In the genomic region with DNA sequence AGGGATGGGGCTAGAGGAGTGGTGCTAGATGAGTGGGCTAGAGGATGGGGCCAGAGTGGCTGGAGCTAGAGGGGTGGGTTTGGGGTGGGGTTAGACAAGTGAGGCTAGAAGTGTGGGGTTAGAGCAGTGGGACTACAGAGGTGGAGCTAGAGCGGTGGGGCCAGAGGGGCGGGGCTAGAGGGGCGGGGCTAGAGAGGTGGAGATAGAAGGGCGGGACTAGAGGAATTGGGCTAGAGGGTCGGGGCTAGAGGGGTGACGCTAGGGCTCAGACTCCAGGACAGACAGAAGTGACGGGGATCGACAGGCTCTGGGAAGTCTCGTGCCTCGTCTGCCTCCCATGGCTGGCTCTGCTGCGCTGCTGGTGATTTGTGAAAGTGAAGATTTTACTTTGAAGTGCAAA, we compare ENCODE assay signal across 27 cellular contexts.
"Had no signal": no experiment of that assay in that cellular context is flagged by ENCODE, and none has a peak within 500 bp of the region (broad histone marks: within the 10 kb centered on the region; RNA-seq: fewer than 3 reads in every experiment).

No MANE protein-coding gene starts in this region.

- H3K9me3 Mint-ChIP-seq: activated CD4-positive, alpha-beta memory T cell treated with anti-CD3 and anti-CD28 coated beads, Interleukin-2, amount 10 ng/mL, durations not matched to agents 7 days and 5 days; activated naive CD8-positive, alpha-beta T cell treated with anti-CD3 and anti-CD28 coated beads, Interleukin-2, amount 10 ng/mL, durations not matched to agents 7 days and 5 days; activated T-helper 2 cell treated with anti-CD3 and anti-CD28 coated beads, Interferon-gamma antibody, Interleukin-2, Interleukin-4, amounts not matched to agents 10 μg/mL and 5 μg/mL and 100 μg/mL, durations not matched to agents 14 hours and 24 hours and 36 hours had no signal

- ATAC-seq: activated CD4-positive, alpha-beta T cell treated with anti-CD3 and anti-CD28 coated beads for 36 hours; activated T-cell treated with anti-CD3 and anti-CD28 coated beads, Interleukin-2, amount 50 U/mL, for 72 hours; Panc1; Right ventricle myocardium inferior had no signal

- H3K9me3 ChIP-seq: adrenal gland, SK-N-SH had no signal

- H3K9me2 ChIP-seq: SK-N-SH had no signal

- H3K27ac Mint-ChIP-seq: activated CD4-positive, alpha-beta memory T cell treated with anti-CD3 and anti-CD28 coated beads, Interleukin-2, amount 10 ng/mL, durations not matched to agents 7 days and 5 days; activated CD4-positive, alpha-beta T cell treated with anti-CD3 and anti-CD28 coated beads for 36 hours; activated naive CD8-positive, alpha-beta T cell treated with anti-CD3 and anti-CD28 coated beads, Interleukin-2, amount 10 ng/mL, durations not matched to agents 7 days and 5 days; activated T-cell treated with anti-CD3 and anti-CD28 coated beads, Interleukin-2, amount 50 U/mL, for 72 hours; activated T-helper 2 cell treated with anti-CD3 and anti-CD28 coated beads, Interferon-gamma antibody, Interleukin-2, Interleukin-4, amounts not matched to agents 10 μg/mL and 5 μg/mL and 100 μg/mL, durations not matched to agents 14 hours and 24 hours and 36 hours had no signal

- H3K27me3 ChIP-seq: adrenal gland had no signal

- H3K4me3 Mint-ChIP-seq: activated CD4-positive, alpha-beta memory T cell treated with anti-CD3 and anti-CD28 coated beads, Interleukin-2, amount 10 ng/mL, durations not matched to agents 7 days and 5 days; activated CD4-positive, alpha-beta T cell treated with anti-CD3 and anti-CD28 coated beads for 36 hours; activated naive CD8-positive, alpha-beta T cell treated with anti-CD3 and anti-CD28 coated beads, Interleukin-2, amount 10 ng/mL, durations not matched to agents 7 days and 5 days; activated T-cell treated with anti-CD3 and anti-CD28 coated beads, Interleukin-2, amount 50 U/mL, for 72 hours had no signal

- H3K36me3 ChIP-seq: adrenal gland had no signal

- DNase-seq: activated CD4-positive, alpha-beta memory T cell treated with anti-CD3 and anti-CD28 coated beads, Interleukin-2, amount 10 ng/mL, durations not matched to agents 7 days and 5 days; activated CD4-positive, alpha-beta T cell treated with anti-CD3 and anti-CD28 coated beads for 36 hours; activated CD4-positive, alpha-beta T cell treated with anti-CD3 and anti-CD28 coated beads, Interleukin-2, amount 50 U/mL, for 1 hour; activated naive CD4-positive, alpha-beta T cell treated with anti-CD3 and anti-CD28 coated beads, Interleukin-2, amount 50 U/mL, for 16 hours; activated naive CD8-positive, alpha-beta T cell treated with anti-CD3 and anti-CD28 coated beads, Interleukin-2, amount 10 ng/mL, durations not matched to agents 7 days and 5 days; activated T-cell treated with anti-CD3 and anti-CD28 coated beads for 4 hours; activated T-cell treated with anti-CD3 and anti-CD28 coated beads, Interleukin-2, amount 50 U/mL, for 72 hours; adrenal gland; anterior cingulate cortex; KG1; NCI-H1092; NCI-H1417; NCI-H1930; NCI-H2171; NCI-H2227 treated with DMSO at 0.1 percent for 48 hours; NCI-H446 treated with DMSO at 0.1 percent for 48 hours; NCI-H524 treated with DMSO at 0.1 percent for 48 hours; NCI-H774; NK-92 treated with Interleukin-12 subunit alpha and Interleukin-12 subunit beta, amount 100 ng/mL, for 24 hours; OCI-M1; RPMI8226; SK-N-SH; T-helper 1 cell had no signal

- H3K4me2 ChIP-seq: SK-N-SH had no signal

- H3K4me3 ChIP-seq: adrenal gland had no signal

- H3K4me1 Mint-ChIP-seq: activated CD4-positive, alpha-beta memory T cell treated with anti-CD3 and anti-CD28 coated beads, Interleukin-2, amount 10 ng/mL, durations not matched to agents 7 days and 5 days; activated naive CD8-positive, alpha-beta T cell treated with anti-CD3 and anti-CD28 coated beads, Interleukin-2, amount 10 ng/mL, durations not matched to agents 7 days and 5 days had no signal

- H3K36me3 Mint-ChIP-seq: activated naive CD8-positive, alpha-beta T cell treated with anti-CD3 and anti-CD28 coated beads, Interleukin-2, amount 10 ng/mL, durations not matched to agents 7 days and 5 days had no signal

- H3K27ac ChIP-seq: adrenal gland, VCaP had no signal
